Comparison of ENCODE assay signal across 1 cellular context in the genomic region with DNA sequence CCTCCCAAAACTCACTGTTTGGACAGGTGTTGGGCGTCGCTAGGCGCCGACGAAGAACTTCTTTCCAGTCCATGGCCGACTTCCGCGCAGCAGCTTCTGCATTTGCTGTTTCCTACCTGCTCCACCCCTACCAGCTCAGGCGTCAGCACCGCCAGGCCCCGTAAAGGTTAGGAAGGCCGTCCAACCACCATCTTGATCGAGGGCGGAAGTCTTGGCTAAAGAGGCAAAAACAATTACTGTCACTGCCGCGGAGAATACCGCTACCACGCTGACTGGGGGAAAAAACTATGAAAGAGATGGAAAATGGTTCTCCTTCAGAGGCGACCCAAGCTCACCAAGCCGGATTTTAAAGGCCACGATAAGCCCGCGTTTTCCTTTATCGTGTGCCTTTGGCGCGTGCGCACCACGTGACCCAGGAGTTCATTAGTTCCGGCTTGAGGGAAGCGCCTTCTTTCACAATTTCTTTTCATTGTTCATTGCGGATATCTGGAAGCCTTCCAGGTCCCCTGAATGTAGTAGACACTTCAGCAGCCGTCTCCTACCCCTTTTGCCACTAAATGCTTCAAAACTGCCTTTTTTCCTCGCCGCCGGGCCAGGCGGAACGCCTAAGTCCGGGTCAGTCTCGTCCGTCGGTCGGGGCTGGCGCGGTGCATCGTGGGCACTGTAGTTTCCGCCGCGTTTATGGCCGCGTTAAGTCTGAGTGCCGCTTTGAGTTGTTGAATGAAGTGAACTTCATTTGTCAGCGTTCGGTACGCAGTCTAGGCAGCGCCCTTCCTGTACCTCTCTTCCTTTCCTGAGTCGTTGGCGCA.
TF ChIP-seq lines count a peak whose summit lies in the region.

A gene (minus strand): TSS at position 104 of the 809 bp plus-strand sequence. CDS start 31 bp downstream, at position 73.
A gene (plus strand): TSS at position 666 of the 809 bp plus-strand sequence. CDS start 694 bp downstream, outside the sequence.

TF ChIP-seq in GM12878, 131 proteins besides CTCF, POLR2A, EP300 and RAD21 (continued from another document and continues in another):
- TF ChIP-seq, protein P1, sequence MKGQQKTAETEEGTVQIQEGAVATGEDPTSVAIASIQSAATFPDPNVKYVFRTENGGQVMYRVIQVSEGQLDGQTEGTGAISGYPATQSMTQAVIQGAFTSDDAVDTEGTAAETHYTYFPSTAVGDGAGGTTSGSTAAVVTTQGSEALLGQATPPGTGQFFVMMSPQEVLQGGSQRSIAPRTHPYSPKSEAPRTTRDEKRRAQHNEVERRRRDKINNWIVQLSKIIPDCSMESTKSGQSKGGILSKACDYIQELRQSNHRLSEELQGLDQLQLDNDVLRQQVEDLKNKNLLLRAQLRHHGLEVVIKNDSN (IDR thresholded peaks at IDR 0.05; ENCODE audit: borderline replicate concordance, extremely low read length, insufficient read depth, low read depth, low read length) = peak; percentile 92
- TF ChIP-seq YBX1 (IDR thresholded peaks at IDR 0.05) (no peak), FOXM1 (IDR thresholded peaks at IDR 0.05; ENCODE audit: low read depth, low read length) (no peak), RFX5 (IDR thresholded peaks at IDR 0.05; ENCODE audit: low read depth, low read length) (no peak), CREB1 (IDR thresholded peaks at IDR 0.05; ENCODE audit: low read depth) (peak; percentile 87), STAT3 (IDR thresholded peaks at IDR 0.05; ENCODE audit: low read depth, low read length) (no peak), NR2C2 (IDR thresholded peaks at IDR 0.05; ENCODE audit: borderline replicate concordance, control insufficient read depth, insufficient read length, low read depth) (no peak), NFYA (IDR thresholded peaks at IDR 0.05; ENCODE audit: borderline replicate concordance, low read depth, low read length) (no peak), TAF1 (IDR thresholded peaks at IDR 0.05; ENCODE audit: borderline replicate concordance, low read depth, low read length) (peak; percentile 73), GATAD2B (conservative IDR thresholded peaks at IDR 0.05; ENCODE audit: low read depth) (peak; percentile 77; the same call in 1 of the 2 replicates), HCFC1 (IDR thresholded peaks at IDR 0.05; ENCODE audit: low read length) (peak; percentile 93), CBX3 (IDR thresholded peaks at IDR 0.05; ENCODE audit: borderline replicate concordance, low read depth) (no peak), PAX5 (IDR thresholded peaks at IDR 0.05; ENCODE audit: borderline replicate concordance, low read depth, low read length) (0 out of 2 replicates have a peak, but pooled peaks have one; percentile 4), EGR1 (IDR thresholded peaks at IDR 0.05; ENCODE audit: borderline replicate concordance in 1 of 2, low read depth in 2 of 2, low read length in 2 of 2) (no peak), ZNF622 (IDR thresholded peaks at IDR 0.05) (no peak), NR2C1 (IDR thresholded peaks at IDR 0.05) (peak; percentile 92), STAT1 (conservative IDR thresholded peaks at IDR 0.05) (peak; percentile 52), TCF3 (IDR thresholded peaks at IDR 0.05; ENCODE audit: borderline replicate concordance, insufficient read depth, low read depth, low read length) (peak; percentile 59; the same call in 1 of the 2 replicates), SREBF1 (IDR thresholded peaks at IDR 0.05; ENCODE audit: low read length) (0 out of 2 replicates have a peak, but pooled peaks have one; percentile 38), TBL1XR1 (IDR thresholded peaks at IDR 0.05; ENCODE audit: low read depth, low read length) (no peak; the same call in 1 of the 2 replicates), FOXK2 (IDR thresholded peaks at IDR 0.05) (peak; percentile 69), BHLHE40 (IDR thresholded peaks at IDR 0.05; ENCODE audit: borderline replicate concordance in 1 of 2, low read depth in 2 of 2, low read length in 1 of 2) (peak; percentile 90 to 96), HDAC2 (IDR thresholded peaks at IDR 0.05) (no peak), NFXL1 (IDR thresholded peaks at IDR 0.05; ENCODE audit: borderline replicate concordance) (no peak), NBN (IDR thresholded peaks at IDR 0.05) (peak; percentile 70; the same call in 1 of the 2 replicates), ZZZ3 (IDR thresholded peaks at IDR 0.05; ENCODE audit: control insufficient read depth, insufficient read length, low read depth) (no peak), PML (IDR thresholded peaks at IDR 0.05; ENCODE audit: low read length) (peak; percentile 95), IKZF1 (conservative IDR thresholded peaks at IDR 0.05) (peak; percentile 97), BMI1 (IDR thresholded peaks at IDR 0.05; ENCODE audit: borderline replicate concordance) (peak; percentile 68; the same call in 1 of the 2 replicates), MYC (IDR thresholded peaks at IDR 0.05; ENCODE audit: insufficient read depth, insufficient read length, insufficient replicate concordance, low read length, severe bottlenecking) (peak; percentile 40), BACH1 (IDR thresholded peaks at IDR 0.05; ENCODE audit: borderline replicate concordance) (no peak), RCOR1 (conservative IDR thresholded peaks at IDR 0.05; ENCODE audit: low read depth, low read length) (no peak), SIN3A (IDR thresholded peaks at IDR 0.05; ENCODE audit: low read depth, low read length) (peak; percentile 48), PAX8 (IDR thresholded peaks at IDR 0.05) (peak; percentile 74; the same call in 1 of the 2 replicates), SIX5 (IDR thresholded peaks at IDR 0.05; ENCODE audit: low read depth, low read length, severe bottlenecking) (peak; percentile 85)
- TF ChIP-seq, protein P2, sequence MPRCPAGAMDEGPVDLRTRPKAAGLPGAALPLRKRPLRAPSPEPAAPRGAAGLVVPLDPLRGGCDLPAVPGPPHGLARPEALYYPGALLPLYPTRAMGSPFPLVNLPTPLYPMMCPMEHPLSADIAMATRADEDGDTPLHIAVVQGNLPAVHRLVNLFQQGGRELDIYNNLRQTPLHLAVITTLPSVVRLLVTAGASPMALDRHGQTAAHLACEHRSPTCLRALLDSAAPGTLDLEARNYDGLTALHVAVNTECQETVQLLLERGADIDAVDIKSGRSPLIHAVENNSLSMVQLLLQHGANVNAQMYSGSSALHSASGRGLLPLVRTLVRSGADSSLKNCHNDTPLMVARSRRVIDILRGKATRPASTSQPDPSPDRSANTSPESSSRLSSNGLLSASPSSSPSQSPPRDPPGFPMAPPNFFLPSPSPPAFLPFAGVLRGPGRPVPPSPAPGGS (IDR thresholded peaks at IDR 0.05; ENCODE audit: borderline replicate concordance, insufficient read depth, low read depth, low read length, poor library complexity, severe bottlenecking) = no peak
- TF ChIP-seq, protein P3, sequence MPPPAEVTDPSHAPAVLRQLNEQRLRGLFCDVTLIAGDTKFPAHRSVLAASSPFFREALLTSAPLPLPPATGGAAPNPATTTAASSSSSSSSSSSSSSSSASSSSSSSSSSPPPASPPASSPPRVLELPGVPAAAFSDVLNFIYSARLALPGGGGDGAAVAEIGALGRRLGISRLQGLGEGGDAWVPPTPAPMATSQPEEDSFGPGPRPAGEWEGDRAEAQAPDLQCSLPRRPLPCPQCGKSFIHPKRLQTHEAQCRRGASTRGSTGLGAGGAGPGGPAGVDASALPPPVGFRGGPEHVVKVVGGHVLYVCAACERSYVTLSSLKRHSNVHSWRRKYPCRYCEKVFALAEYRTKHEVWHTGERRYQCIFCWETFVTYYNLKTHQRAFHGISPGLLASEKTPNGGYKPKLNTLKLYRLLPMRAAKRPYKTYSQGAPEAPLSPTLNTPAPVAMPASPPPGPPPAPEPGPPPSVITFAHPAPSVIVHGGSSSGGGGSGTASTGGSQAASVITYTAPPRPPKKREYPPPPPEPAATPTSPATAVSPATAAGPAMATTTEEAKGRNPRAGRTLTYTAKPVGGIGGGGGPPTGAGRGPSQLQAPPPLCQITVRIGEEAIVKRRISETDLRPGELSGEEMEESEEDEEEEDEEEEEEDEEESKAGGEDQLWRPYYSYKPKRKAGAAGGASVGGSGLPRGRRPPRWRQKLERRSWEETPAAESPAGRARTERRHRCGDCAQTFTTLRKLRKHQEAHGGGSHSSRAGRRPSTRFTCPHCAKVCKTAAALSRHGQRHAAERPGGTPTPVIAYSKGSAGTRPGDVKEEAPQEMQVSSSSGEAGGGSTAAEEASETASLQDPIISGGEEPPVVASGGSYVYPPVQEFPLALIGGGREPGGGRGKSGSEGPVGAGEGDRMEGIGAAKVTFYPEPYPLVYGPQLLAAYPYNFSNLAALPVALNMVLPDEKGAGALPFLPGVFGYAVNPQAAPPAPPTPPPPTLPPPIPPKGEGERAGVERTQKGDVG (CRISPR knock-in tag; IDR thresholded peaks at IDR 0.05) = no peak
- TF ChIP-seq, protein P4, sequence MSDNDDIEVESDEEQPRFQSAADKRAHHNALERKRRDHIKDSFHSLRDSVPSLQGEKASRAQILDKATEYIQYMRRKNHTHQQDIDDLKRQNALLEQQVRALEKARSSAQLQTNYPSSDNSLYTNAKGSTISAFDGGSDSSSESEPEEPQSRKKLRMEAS (IDR thresholded peaks at IDR 0.05; ENCODE audit: low read depth, low read length) = peak; percentile 73; the same call in 1 of the 2 replicates
- TF ChIP-seq, protein P5, sequence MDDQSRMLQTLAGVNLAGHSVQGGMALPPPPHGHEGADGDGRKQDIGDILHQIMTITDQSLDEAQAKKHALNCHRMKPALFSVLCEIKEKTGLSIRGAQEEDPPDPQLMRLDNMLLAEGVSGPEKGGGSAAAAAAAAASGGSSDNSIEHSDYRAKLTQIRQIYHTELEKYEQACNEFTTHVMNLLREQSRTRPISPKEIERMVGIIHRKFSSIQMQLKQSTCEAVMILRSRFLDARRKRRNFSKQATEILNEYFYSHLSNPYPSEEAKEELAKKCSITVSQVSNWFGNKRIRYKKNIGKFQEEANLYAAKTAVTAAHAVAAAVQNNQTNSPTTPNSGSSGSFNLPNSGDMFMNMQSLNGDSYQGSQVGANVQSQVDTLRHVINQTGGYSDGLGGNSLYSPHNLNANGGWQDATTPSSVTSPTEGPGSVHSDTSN (IDR thresholded peaks at IDR 0.05; ENCODE audit: insufficient replicate concordance, low read depth, low read length) = no peak
- TF ChIP-seq, protein P6, sequence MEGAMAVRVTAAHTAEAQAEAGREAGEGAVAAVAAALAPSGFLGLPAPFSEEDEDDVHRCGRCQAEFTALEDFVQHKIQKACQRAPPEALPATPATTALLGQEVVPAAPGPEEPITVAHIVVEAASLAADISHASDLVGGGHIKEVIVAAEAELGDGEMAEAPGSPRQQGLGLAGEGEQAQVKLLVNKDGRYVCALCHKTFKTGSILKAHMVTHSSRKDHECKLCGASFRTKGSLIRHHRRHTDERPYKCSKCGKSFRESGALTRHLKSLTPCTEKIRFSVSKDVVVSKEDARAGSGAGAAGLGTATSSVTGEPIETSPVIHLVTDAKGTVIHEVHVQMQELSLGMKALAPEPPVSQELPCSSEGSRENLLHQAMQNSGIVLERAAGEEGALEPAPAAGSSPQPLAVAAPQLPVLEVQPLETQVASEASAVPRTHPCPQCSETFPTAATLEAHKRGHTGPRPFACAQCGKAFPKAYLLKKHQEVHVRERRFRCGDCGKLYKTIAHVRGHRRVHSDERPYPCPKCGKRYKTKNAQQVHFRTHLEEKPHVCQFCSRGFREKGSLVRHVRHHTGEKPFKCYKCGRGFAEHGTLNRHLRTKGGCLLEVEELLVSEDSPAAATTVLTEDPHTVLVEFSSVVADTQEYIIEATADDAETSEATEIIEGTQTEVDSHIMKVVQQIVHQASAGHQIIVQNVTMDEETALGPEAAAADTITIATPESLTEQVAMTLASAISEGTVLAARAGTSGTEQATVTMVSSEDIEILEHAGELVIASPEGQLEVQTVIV (IDR thresholded peaks at IDR 0.05; ENCODE audit: borderline replicate concordance, partially characterized antibody) = peak; percentile 83
- TF ChIP-seq, protein P7, sequence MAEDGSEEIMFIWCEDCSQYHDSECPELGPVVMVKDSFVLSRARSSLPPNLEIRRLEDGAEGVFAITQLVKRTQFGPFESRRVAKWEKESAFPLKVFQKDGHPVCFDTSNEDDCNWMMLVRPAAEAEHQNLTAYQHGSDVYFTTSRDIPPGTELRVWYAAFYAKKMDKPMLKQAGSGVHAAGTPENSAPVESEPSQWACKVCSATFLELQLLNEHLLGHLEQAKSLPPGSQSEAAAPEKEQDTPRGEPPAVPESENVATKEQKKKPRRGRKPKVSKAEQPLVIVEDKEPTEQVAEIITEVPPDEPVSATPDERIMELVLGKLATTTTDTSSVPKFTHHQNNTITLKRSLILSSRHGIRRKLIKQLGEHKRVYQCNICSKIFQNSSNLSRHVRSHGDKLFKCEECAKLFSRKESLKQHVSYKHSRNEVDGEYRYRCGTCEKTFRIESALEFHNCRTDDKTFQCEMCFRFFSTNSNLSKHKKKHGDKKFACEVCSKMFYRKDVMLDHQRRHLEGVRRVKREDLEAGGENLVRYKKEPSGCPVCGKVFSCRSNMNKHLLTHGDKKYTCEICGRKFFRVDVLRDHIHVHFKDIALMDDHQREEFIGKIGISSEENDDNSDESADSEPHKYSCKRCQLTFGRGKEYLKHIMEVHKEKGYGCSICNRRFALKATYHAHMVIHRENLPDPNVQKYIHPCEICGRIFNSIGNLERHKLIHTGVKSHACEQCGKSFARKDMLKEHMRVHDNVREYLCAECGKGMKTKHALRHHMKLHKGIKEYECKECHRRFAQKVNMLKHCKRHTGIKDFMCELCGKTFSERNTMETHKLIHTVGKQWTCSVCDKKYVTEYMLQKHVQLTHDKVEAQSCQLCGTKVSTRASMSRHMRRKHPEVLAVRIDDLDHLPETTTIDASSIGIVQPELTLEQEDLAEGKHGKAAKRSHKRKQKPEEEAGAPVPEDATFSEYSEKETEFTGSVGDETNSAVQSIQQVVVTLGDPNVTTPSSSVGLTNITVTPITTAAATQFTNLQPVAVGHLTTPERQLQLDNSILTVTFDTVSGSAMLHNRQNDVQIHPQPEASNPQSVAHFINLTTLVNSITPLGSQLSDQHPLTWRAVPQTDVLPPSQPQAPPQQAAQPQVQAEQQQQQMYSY (CRISPR knock-in tag; IDR thresholded peaks at IDR 0.05) = no peak
- TF ChIP-seq, protein P8, sequence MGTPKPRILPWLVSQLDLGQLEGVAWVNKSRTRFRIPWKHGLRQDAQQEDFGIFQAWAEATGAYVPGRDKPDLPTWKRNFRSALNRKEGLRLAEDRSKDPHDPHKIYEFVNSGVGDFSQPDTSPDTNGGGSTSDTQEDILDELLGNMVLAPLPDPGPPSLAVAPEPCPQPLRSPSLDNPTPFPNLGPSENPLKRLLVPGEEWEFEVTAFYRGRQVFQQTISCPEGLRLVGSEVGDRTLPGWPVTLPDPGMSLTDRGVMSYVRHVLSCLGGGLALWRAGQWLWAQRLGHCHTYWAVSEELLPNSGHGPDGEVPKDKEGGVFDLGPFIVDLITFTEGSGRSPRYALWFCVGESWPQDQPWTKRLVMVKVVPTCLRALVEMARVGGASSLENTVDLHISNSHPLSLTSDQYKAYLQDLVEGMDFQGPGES (IDR thresholded peaks at IDR 0.05) = no peak
- TF ChIP-seq, protein P9, sequence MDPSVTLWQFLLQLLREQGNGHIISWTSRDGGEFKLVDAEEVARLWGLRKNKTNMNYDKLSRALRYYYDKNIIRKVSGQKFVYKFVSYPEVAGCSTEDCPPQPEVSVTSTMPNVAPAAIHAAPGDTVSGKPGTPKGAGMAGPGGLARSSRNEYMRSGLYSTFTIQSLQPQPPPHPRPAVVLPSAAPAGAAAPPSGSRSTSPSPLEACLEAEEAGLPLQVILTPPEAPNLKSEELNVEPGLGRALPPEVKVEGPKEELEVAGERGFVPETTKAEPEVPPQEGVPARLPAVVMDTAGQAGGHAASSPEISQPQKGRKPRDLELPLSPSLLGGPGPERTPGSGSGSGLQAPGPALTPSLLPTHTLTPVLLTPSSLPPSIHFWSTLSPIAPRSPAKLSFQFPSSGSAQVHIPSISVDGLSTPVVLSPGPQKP (IDR thresholded peaks at IDR 0.05; ENCODE audit: low read depth, low read length) = no peak; the same call in 1 of the 2 replicates
